Comparison of ENCODE assay signal across 35 cellular contexts in genomic region chr13:23407996-23408395, GRCh38.
"Had no signal": no experiment of that assay in that cellular context is flagged by ENCODE, and none has a peak within 500 bp of the region (broad histone marks: within the 10 kb centered on the region; RNA-seq: fewer than 3 reads in every experiment).

No MANE protein-coding gene starts in this region.

- H3K4me3 ChIP-seq: adrenal gland, body of pancreas had no signal

- FAIRE-seq: colon, endothelial cell of umbilical vein, frontal cortex had no signal

- H3K9me3 Mint-ChIP-seq: activated CD8-positive, alpha-beta T cell treated with anti-CD3 and anti-CD28 coated beads for 36 hours; activated naive CD4-positive, alpha-beta T cell treated with anti-CD3 and anti-CD28 coated beads for 36 hours; activated naive CD4-positive, alpha-beta T cell treated with anti-CD3 and anti-CD28 coated beads, Interleukin-2, amount 50 U/mL, for 24 hours; activated naive CD8-positive, alpha-beta T cell treated with anti-CD3 and anti-CD28 coated beads for 36 hours; activated naive CD8-positive, alpha-beta T cell treated with anti-CD3 and anti-CD28 coated beads, Interleukin-2, amount 50 U/mL, for 24 hours; activated T-helper 1 cell treated with anti-CD3 and anti-CD28 coated beads, Interleukin-12 subunit alpha, Interleukin-12 subunit beta, Interleukin-2, Interleukin-4 antibody, amounts not matched to agents 30 ng/mL and 10 ng/mL and 1 ng/mL, durations not matched to agents 14 hours and 24 hours and 36 hours; effector memory CD8-positive, alpha-beta T cell; T-helper 2 cell treated with Interferon-gamma antibody and Interleukin-4, amounts not matched to agents 5 μg/mL and 100 μg/mL, for 36 hours had no signal

- H3K4me1 ChIP-seq: adrenal gland, body of pancreas had no signal

- H3K27ac ChIP-seq: adrenal gland, body of pancreas, epithelial cell of prostate, WERI-Rb-1 had no signal

- H3K4me1 Mint-ChIP-seq: activated naive CD4-positive, alpha-beta T cell treated with anti-CD3 and anti-CD28 coated beads, Interleukin-2, amount 50 U/mL, for 24 hours; activated naive CD8-positive, alpha-beta T cell treated with anti-CD3 and anti-CD28 coated beads for 36 hours; activated naive CD8-positive, alpha-beta T cell treated with anti-CD3 and anti-CD28 coated beads, Interleukin-2, amount 50 U/mL, for 24 hours had no signal

- H3K27me3 ChIP-seq: adrenal gland, body of pancreas had no signal

- ATAC-seq: activated CD8-positive, alpha-beta T cell treated with anti-CD3 and anti-CD28 coated beads for 36 hours; activated naive CD8-positive, alpha-beta T cell treated with anti-CD3 and anti-CD28 coated beads, Interleukin-2, amount 50 U/mL, for 24 hours; body of pancreas; effector memory CD8-positive, alpha-beta T cell; T-helper 17 cell had no signal

- H3K36me3 Mint-ChIP-seq: activated naive CD4-positive, alpha-beta T cell treated with anti-CD3 and anti-CD28 coated beads, Interleukin-2, amount 50 U/mL, for 24 hours had no signal

- H3K9me3 ChIP-seq: adrenal gland, body of pancreas had no signal

- H3K27ac Mint-ChIP-seq: activated CD8-positive, alpha-beta T cell treated with anti-CD3 and anti-CD28 coated beads for 36 hours; activated naive CD4-positive, alpha-beta T cell treated with anti-CD3 and anti-CD28 coated beads for 36 hours; activated naive CD4-positive, alpha-beta T cell treated with anti-CD3 and anti-CD28 coated beads, Interleukin-2, amount 50 U/mL, for 24 hours; activated naive CD8-positive, alpha-beta T cell treated with anti-CD3 and anti-CD28 coated beads for 36 hours; activated naive CD8-positive, alpha-beta T cell treated with anti-CD3 and anti-CD28 coated beads, Interleukin-2, amount 50 U/mL, for 24 hours; activated T-helper 1 cell treated with anti-CD3 and anti-CD28 coated beads, Interleukin-12 subunit alpha, Interleukin-12 subunit beta, Interleukin-2, Interleukin-4 antibody, amounts not matched to agents 30 ng/mL and 10 ng/mL and 1 ng/mL, durations not matched to agents 14 hours and 24 hours and 36 hours; activated T-helper 2 cell treated with anti-CD3 and anti-CD28 coated beads, Interferon-gamma antibody, Interleukin-2, Interleukin-4, amounts not matched to agents 10 μg/mL and 5 μg/mL and 100 μg/mL, durations not matched to agents 14 hours and 24 hours and 36 hours; effector memory CD8-positive, alpha-beta T cell; T-helper 17 cell; T-helper 2 cell treated with Interferon-gamma antibody and Interleukin-4, amounts not matched to agents 5 μg/mL and 100 μg/mL, for 36 hours had no signal

- H3K4me3 Mint-ChIP-seq: activated CD8-positive, alpha-beta T cell treated with anti-CD3 and anti-CD28 coated beads for 36 hours; activated naive CD4-positive, alpha-beta T cell treated with anti-CD3 and anti-CD28 coated beads for 36 hours; activated naive CD4-positive, alpha-beta T cell treated with anti-CD3 and anti-CD28 coated beads, Interleukin-2, amount 50 U/mL, for 24 hours; activated naive CD8-positive, alpha-beta T cell treated with anti-CD3 and anti-CD28 coated beads for 36 hours; activated naive CD8-positive, alpha-beta T cell treated with anti-CD3 and anti-CD28 coated beads, Interleukin-2, amount 50 U/mL, for 24 hours; activated T-helper 1 cell treated with anti-CD3 and anti-CD28 coated beads, Interleukin-12 subunit alpha, Interleukin-12 subunit beta, Interleukin-2, Interleukin-4 antibody, amounts not matched to agents 30 ng/mL and 10 ng/mL and 1 ng/mL, durations not matched to agents 14 hours and 24 hours and 36 hours; effector memory CD8-positive, alpha-beta T cell; T-helper 17 cell; T-helper 2 cell treated with Interferon-gamma antibody and Interleukin-4, amounts not matched to agents 5 μg/mL and 100 μg/mL, for 36 hours had no signal

- DNase-seq: activated CD4-positive, alpha-beta T cell treated with anti-CD3 and anti-CD28 coated beads for 4 hours; activated CD4-positive, alpha-beta T cell treated with anti-CD3 and anti-CD28 coated beads, Interleukin-2, amount 50 U/mL, for 1 hour; activated CD4-positive, alpha-beta T cell treated with anti-CD3 and anti-CD28 coated beads, Interleukin-2, amount 50 U/mL, for 48 hours; activated CD4-positive, CD25-positive, alpha-beta regulatory T cell; activated CD4-positive, CD25-positive, alpha-beta regulatory T cell treated with anti-CD3 and anti-CD28 coated beads, Interleukin-2, amount 50 U/mL, for 72 hours; activated CD8-positive, alpha-beta memory T cell treated with anti-CD3 and anti-CD28 coated beads for 24 hours; activated CD8-positive, alpha-beta T cell treated with anti-CD3 and anti-CD28 coated beads for 36 hours; activated effector memory CD4-positive, alpha-beta T cell treated with anti-CD3 and anti-CD28 coated beads, Interleukin-2, amount 50 U/mL, for 16 hours; activated naive CD4-positive, alpha-beta T cell treated with anti-CD3 and anti-CD28 coated beads for 36 hours; activated naive CD8-positive, alpha-beta T cell treated with anti-CD3 and anti-CD28 coated beads for 36 hours; activated naive CD8-positive, alpha-beta T cell treated with anti-CD3 and anti-CD28 coated beads, Interleukin-2, amount 50 U/mL, for 24 hours; activated T-cell treated with anti-CD3 and anti-CD28 coated beads, Interleukin-2, amount 50 U/mL, for 48 hours; adrenal gland; amygdala; aorta; body of pancreas; caudate nucleus; cortex of kidney; dermis blood vessel endothelial cell; effector CD4-positive, alpha-beta T cell; effector memory CD8-positive, alpha-beta T cell; foreskin fibroblast; glutamatergic neuron; T-helper 1 cell; T-helper 17 cell; T1000; WERI-Rb-1 had no signal

- H3K36me3 ChIP-seq: adrenal gland had no signal
